Comparison of ENCODE assay signal across 9 cellular contexts in genomic region chr15:67100808-67101581, GRCh38. TPM values are rescaled to one million over a fixed set of nuclear protein-coding genes. Genes with fewer than 3 reads are reported as not detected.
DNase-seq lines count a peak whose midpoint lies in the region; ATAC-seq and TF ChIP-seq lines count a peak whose summit lies in the region.
"Had no signal": no experiment of that assay in that cellular context is flagged by ENCODE, and none has a peak within 500 bp of the region (broad histone marks: within the 10 kb centered on the region; RNA-seq: fewer than 3 reads in every experiment).

No MANE protein-coding gene starts in this region.

- no peaks in the 10 kb centered on the region for H3K9me3 Mint-ChIP-seq in activated CD4-positive, alpha-beta T cell treated with anti-CD3 and anti-CD28 coated beads for 36 hours (ENCODE audit: low read depth)
- peaks cover 0 to under 1% of the 10 kb centered on the region in 2 donors for H3K9me3 Mint-ChIP-seq in activated naive CD4-positive, alpha-beta T cell treated with anti-CD3 and anti-CD28 coated beads, Interleukin-2, amount 50 U/mL, for 72 hours
- H3K9me3 Mint-ChIP-seq in stimulated activated naive CD8-positive, alpha-beta T cell treated with anti-CD3 and anti-CD28 coated beads, Interleukin-15, amount 100 ng/mL, for 72 hours, result no peaks in the 10 kb centered on the region

- CTCF ChIA-PET in activated CD4-positive, alpha-beta T cell treated with anti-CD3 and anti-CD28 coated beads for 36 hours (lab: Charles Lee), result interaction anchor here (0.5 to 3.5 kb wide), 23 partner anchors 9 to 155 kb away, joined by 3 to 25 read pairs (median 4); partner anchors contain the start of gene SMAD3

- WGBS in testis, 2 donors, result 89 to 91% methylated on average over 7 of the region's 7 CpGs

- H3K4me3 Mint-ChIP-seq in activated CD4-positive, alpha-beta T cell treated with anti-CD3 and anti-CD28 coated beads for 36 hours, result no peak overlapping the region
- H3K4me3 Mint-ChIP-seq in stimulated activated naive CD8-positive, alpha-beta T cell treated with anti-CD3 and anti-CD28 coated beads, Interleukin-15, amount 100 ng/mL, for 72 hours, result no peak overlapping the region

- peak; percentile 81 for ATAC-seq in activated CD4-positive, alpha-beta T cell treated with anti-CD3 and anti-CD28 coated beads for 36 hours
- ATAC-seq in HG03159 (IDR thresholded peaks at IDR 0.05; ENCODE audit: unreplicated experiment), result peak; percentile 61
- peak; percentile 76 to 83 for ATAC-seq in activated naive CD4-positive, alpha-beta T cell treated with anti-CD3 and anti-CD28 coated beads, Interleukin-2, amount 50 U/mL, for 72 hours
- ATAC-seq in stimulated activated naive CD8-positive, alpha-beta T cell treated with anti-CD3 and anti-CD28 coated beads, Interleukin-15, amount 100 ng/mL, for 72 hours, result peak; percentile 91

- DNase-seq in activated CD4-positive, alpha-beta T cell treated with anti-CD3 and anti-CD28 coated beads for 36 hours, result peak; percentile 87
- DNase-seq in activated CD4-positive, alpha-beta T cell treated with anti-CD3 and anti-CD28 coated beads for 1 hour, result no peak
- DNase-seq in activated naive CD4-positive, alpha-beta T cell treated with anti-CD3 and anti-CD28 coated beads, Interleukin-2, amount 50 U/mL, for 72 hours (ENCODE audit: low spot score in 2 of 2), result peak; percentile 76 to 77
- peak; percentile 73 to 90 for DNase-seq in stimulated activated naive CD8-positive, alpha-beta T cell treated with anti-CD3 and anti-CD28 coated beads, Interleukin-15, amount 100 ng/mL, for 72 hours
- DNase-seq in testis, result no peak
- DNase-seq in cerebellar nuclear complex (lab: John Stamatoyannopoulos, UW), result no peak
- no peak for DNase-seq in AG08396 (ENCODE audit: low spot score)

- peaks cover 41% of the 10 kb centered on the region for H3K4me1 Mint-ChIP-seq in activated CD4-positive, alpha-beta T cell treated with anti-CD3 and anti-CD28 coated beads for 36 hours
- H3K4me1 Mint-ChIP-seq in stimulated activated naive CD8-positive, alpha-beta T cell treated with anti-CD3 and anti-CD28 coated beads, Interleukin-15, amount 100 ng/mL, for 72 hours, result peaks cover 37% of the 10 kb centered on the region

- no peaks in the 10 kb centered on the region for H3K27me3 Mint-ChIP-seq in activated CD4-positive, alpha-beta T cell treated with anti-CD3 and anti-CD28 coated beads for 36 hours
- H3K27me3 Mint-ChIP-seq in stimulated activated naive CD8-positive, alpha-beta T cell treated with anti-CD3 and anti-CD28 coated beads, Interleukin-15, amount 100 ng/mL, for 72 hours, result no peaks in the 10 kb centered on the region

- H3K27me3 ChIP-seq in testis, result no peaks in the 10 kb centered on the region

- intact Hi-C loops in activated CD4-positive, alpha-beta T cell treated with anti-CD3 and anti-CD28 coated beads for 36 hours (cut with DNase I, micrococcal nuclease), result loop anchor here (1.0 to 10.0 kb wide), 12 partner anchors 10 to 1286 kb away; partner anchors contain the start of genes AAGAB (in 1 of the 2) and IQCH (in 1 of the 2)
- intact Hi-C loops in testis (cut with DNase I; ENCODE audit: low total_unique reads), result no loop called here

- no peak for TF ChIP-seq POLR2A in testis (IDR thresholded peaks at IDR 0.05)

- H3K27ac Mint-ChIP-seq in activated CD4-positive, alpha-beta T cell treated with anti-CD3 and anti-CD28 coated beads for 36 hours, result no peak overlapping the region
- H3K27ac Mint-ChIP-seq in activated naive CD4-positive, alpha-beta T cell treated with anti-CD3 and anti-CD28 coated beads, Interleukin-2, amount 50 U/mL, for 72 hours, result no peak overlapping the region
- H3K27ac Mint-ChIP-seq in stimulated activated naive CD8-positive, alpha-beta T cell treated with anti-CD3 and anti-CD28 coated beads, Interleukin-15, amount 100 ng/mL, for 72 hours, result no peak overlapping the region

- no peak for TF ChIP-seq CTCF in testis (IDR thresholded peaks at IDR 0.05)

- no peaks in the 10 kb centered on the region for H3K9me3 ChIP-seq in testis

- H3K36me3 Mint-ChIP-seq in activated CD4-positive, alpha-beta T cell treated with anti-CD3 and anti-CD28 coated beads for 36 hours (ENCODE audit: low read depth), result peaks cover 28% of the 10 kb centered on the region
- peaks cover under 1 to 29% of the 10 kb centered on the region in 2 donors for H3K36me3 Mint-ChIP-seq in activated naive CD4-positive, alpha-beta T cell treated with anti-CD3 and anti-CD28 coated beads, Interleukin-2, amount 50 U/mL, for 72 hours

- H3K27ac ChIP-seq in testis, result no peak overlapping the region
- H3K27ac ChIP-seq: VCaP had no signal

- POLR2A ChIA-PET in activated CD4-positive, alpha-beta T cell treated with anti-CD3 and anti-CD28 coated beads for 36 hours (lab: Charles Lee), result interaction anchor here (0.6 to 1.9 kb wide), 19 partner anchors 9 to 139 kb away, joined by 3 to 34 read pairs (median 6); partner anchors contain the start of gene SMAD3

- no peaks in the 10 kb centered on the region for H3K36me3 ChIP-seq in testis (ENCODE audit: low read depth, missing control alignments)

- peaks cover 33% of the 10 kb centered on the region for H3K4me1 ChIP-seq in testis

- no peak overlapping the region for H3K4me3 ChIP-seq in testis

RNA-seq across cellular contexts. Expression of gene SMAD3, which starts 35.6 kb away (rescaled TPM):
- 10 to 100 TPM; 33.7 to 40.8 TPM for total RNA-seq in activated CD4-positive, alpha-beta T cell treated with anti-CD3 and anti-CD28 coated beads for 36 hours
- 10 to 100 TPM; 15.4 to 75.9 TPM for total RNA-seq in activated naive CD4-positive, alpha-beta T cell treated with anti-CD3 and anti-CD28 coated beads, Interleukin-2, amount 50 U/mL, for 72 hours
- 10 to 100 TPM; 18.7 to 31.6 TPM for total RNA-seq in testis
- 11.4 TPM for polyA plus RNA-seq in testis (ENCODE audit: insufficient read depth, low read depth, low replicate concordance)

Comparison
In these comparisons a context has a peak if more than half of its experiments do, and no peak if none do; other contexts are left out.
1. DNase-seq: peak in activated CD4-positive, alpha-beta T cell treated with anti-CD3 and anti-CD28 coated beads for 36 hours (single experiment), activated naive CD4-positive, alpha-beta T cell treated with anti-CD3 and anti-CD28 coated beads, Interleukin-2, amount 50 U/mL, for 72 hours (2 of 2) and stimulated activated naive CD8-positive, alpha-beta T cell treated with anti-CD3 and anti-CD28 coated beads, Interleukin-15, amount 100 ng/mL, for 72 hours (2 of 2); none in activated CD4-positive, alpha-beta T cell treated with anti-CD3 and anti-CD28 coated beads for 1 hour (single experiment), testis (single experiment), cerebellar nuclear complex (0 of 2) and AG08396 (single experiment).
2. Peak in every context shown above with its lines, with median percentiles within 50 percentile points of each other: ATAC-seq.